ENCODE assay signal across 9 cellular contexts in the genomic region with DNA sequence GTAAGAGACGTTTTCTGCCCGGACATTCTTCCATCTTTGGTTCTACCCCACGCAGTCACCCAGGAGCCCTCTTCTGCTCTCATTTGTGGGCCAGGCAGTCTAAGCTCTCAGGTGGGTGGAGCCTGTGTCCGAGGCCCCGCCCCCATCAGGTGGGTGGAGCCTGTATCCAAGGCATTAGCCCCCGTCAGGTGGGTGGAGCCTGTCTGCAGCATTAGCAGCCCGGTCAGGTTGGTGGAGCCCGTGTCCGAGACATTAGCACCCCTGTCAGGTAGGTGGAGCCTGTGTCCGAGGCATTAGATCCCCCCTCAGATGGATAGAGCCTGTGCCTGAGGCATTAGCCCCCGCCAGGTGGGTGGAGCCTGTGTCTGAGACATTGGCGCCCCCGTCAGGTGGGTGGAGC. TPM values are rescaled to one million over a fixed set of nuclear protein-coding genes. Genes with fewer than 3 reads are reported as not detected.
A peak's percentile ranks its signal among the peaks of the same experiment; 100 is the strongest.
DNase-seq lines count a peak whose midpoint lies in the region; ATAC-seq lines count a peak whose summit lies in the region.
"Had no signal": no experiment of that assay in that cellular context is flagged by ENCODE, and none has a peak within 500 bp of the region (broad histone marks: within the 10 kb centered on the region; RNA-seq: fewer than 3 reads in every experiment).

No MANE protein-coding gene starts in this region.

- H3K27ac Mint-ChIP-seq in activated CD4-positive, alpha-beta T cell treated with anti-CD3 and anti-CD28 coated beads, Interleukin-2, amount 10 ng/mL, durations not matched to agents 7 days and 5 days: no peak overlapping the region

- POLR2A ChIA-PET in activated CD4-positive, alpha-beta T cell treated with anti-CD3 and anti-CD28 coated beads, Interleukin-2, amount 10 ng/mL, durations not matched to agents 7 days and 5 days (lab: Charles Lee): no interaction called here

- H3K27me3 Mint-ChIP-seq in activated CD4-positive, alpha-beta T cell treated with anti-CD3 and anti-CD28 coated beads, Interleukin-2, amount 10 ng/mL, durations not matched to agents 7 days and 5 days: no peaks in the 10 kb centered on the region

- no peaks in the 10 kb centered on the region for H3K9me3 Mint-ChIP-seq in activated CD4-positive, alpha-beta T cell treated with anti-CD3 and anti-CD28 coated beads, Interleukin-2, amount 10 ng/mL, durations not matched to agents 7 days and 5 days

- peaks cover 5% of the 10 kb centered on the region for H3K4me1 Mint-ChIP-seq in activated CD4-positive, alpha-beta T cell treated with anti-CD3 and anti-CD28 coated beads, Interleukin-2, amount 10 ng/mL, durations not matched to agents 7 days and 5 days

- DNase-seq in A172 (ENCODE audit: low spot score) (peak; percentile 33), HT-29 (ENCODE audit: low spot score) (peak; percentile 77), iPS-NIHi11 (ENCODE audit: low spot score) (peak; percentile 86), NCI-H524 treated with DMSO at 0.1 percent for 48 hours (lab: John Stamatoyannopoulos, UW) (no peak), DMS79 treated with DMSO at 0.1 percent for 48 hours (lab: John Stamatoyannopoulos, UW) (no peak), GF-D8 (lab: John Stamatoyannopoulos, UW) (no peak)
- DNase-seq in activated CD4-positive, alpha-beta T cell treated with anti-CD3 and anti-CD28 coated beads, Interleukin-2, amount 10 ng/mL, durations not matched to agents 7 days and 5 days: peak; percentile 35
- DNase-seq: COR-L47 had no signal

- peaks cover 49% of the 10 kb centered on the region for H3K36me3 Mint-ChIP-seq in activated CD4-positive, alpha-beta T cell treated with anti-CD3 and anti-CD28 coated beads, Interleukin-2, amount 10 ng/mL, durations not matched to agents 7 days and 5 days (ENCODE audit: low read depth)

- no peak overlapping the region for H3K4me3 Mint-ChIP-seq in activated CD4-positive, alpha-beta T cell treated with anti-CD3 and anti-CD28 coated beads, Interleukin-2, amount 10 ng/mL, durations not matched to agents 7 days and 5 days

- no peak for ATAC-seq in HG03159 (IDR thresholded peaks at IDR 0.05; ENCODE audit: unreplicated experiment)

- CTCF ChIA-PET in activated CD4-positive, alpha-beta T cell treated with anti-CD3 and anti-CD28 coated beads, Interleukin-2, amount 10 ng/mL, durations not matched to agents 7 days and 5 days (lab: Charles Lee): no interaction called here

RNA-seq across cellular contexts. Expression of gene C13orf46, which starts 45.5 kb away (rescaled TPM):
- total RNA-seq in A172 (2014; rRNA removed; shearing (Covaris generic)): 0.02 and 0.12 TPM in 2 replicates
- total RNA-seq in HT-29 (2014; rRNA removed; shearing (Covaris generic)): 0.38 and 0.60 TPM in 2 replicates
- 1 to 10 TPM; 7.3 to 9.8 TPM for total RNA-seq in activated CD4-positive, alpha-beta T cell treated with anti-CD3 and anti-CD28 coated beads, Interleukin-2, amount 10 ng/mL, durations not matched to agents 7 days and 5 days

Comparison
In these comparisons a context has a peak if more than half of its experiments do, and no peak if none do; other contexts are left out.
1. DNase-seq: peak in A172 (single experiment), HT-29 (single experiment), activated CD4-positive, alpha-beta T cell treated with anti-CD3 and anti-CD28 coated beads, Interleukin-2, amount 10 ng/mL, durations not matched to agents 7 days and 5 days (single experiment) and iPS-NIHi11 (single experiment); none in NCI-H524 treated with DMSO at 0.1 percent for 48 hours (single experiment), DMS79 treated with DMSO at 0.1 percent for 48 hours (single experiment) and GF-D8 (single experiment).